Comparison of ENCODE assay signal across 11 cellular contexts in the genomic region with DNA sequence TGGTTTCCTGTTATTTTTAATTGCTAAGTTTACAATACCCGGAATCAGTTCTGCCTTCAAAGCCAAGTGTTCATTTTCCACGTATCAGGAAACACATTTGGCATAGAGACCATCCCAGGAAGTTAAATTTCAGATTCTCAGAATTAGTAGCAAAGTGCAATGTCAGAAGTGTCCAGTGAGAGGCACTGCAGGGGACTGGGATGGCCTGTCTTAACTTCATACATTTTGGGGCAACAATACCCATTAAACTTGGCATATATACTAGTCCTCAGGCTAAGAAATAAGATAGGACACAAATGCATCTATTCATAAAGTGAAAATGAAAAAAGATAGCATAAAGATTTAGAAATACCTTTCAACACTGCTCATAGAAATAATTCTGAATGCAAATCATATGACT. TPM values are rescaled to one million over a fixed set of nuclear protein-coding genes. Genes with fewer than 3 reads are reported as not detected.
A peak's percentile ranks its signal among the peaks of the same experiment; 100 is the strongest.
DNase-seq lines count a peak whose midpoint lies in the region; ATAC-seq and TF ChIP-seq lines count a peak whose summit lies in the region.
"Had no signal": no experiment of that assay in that cellular context is flagged by ENCODE, and none has a peak within 500 bp of the region (broad histone marks: within the 10 kb centered on the region; RNA-seq: fewer than 3 reads in every experiment).

No MANE protein-coding gene starts in this region.

- TF ChIP-seq CTCF in SK-N-SH (IDR thresholded peaks at IDR 0.05) (peak; percentile 66), foreskin fibroblast (IDR thresholded peaks at IDR 0.05; ENCODE audit: low read depth, low read length) (peak; percentile 56), thyroid gland (IDR thresholded peaks at IDR 0.05) (peak in 5 of 6 experiments; percentile 20 to 57 (median 40))

- no peak for TF ChIP-seq EP300 in SK-N-SH (IDR thresholded peaks at IDR 0.05; ENCODE audit: borderline replicate concordance in 1 of 2, low read depth in 1 of 2, low read length in 1 of 2)

- no peak overlapping the region for H3K27ac Mint-ChIP-seq in activated naive CD8-positive, alpha-beta T cell treated with anti-CD3 and anti-CD28 coated beads, Interleukin-2, amount 10 ng/mL, durations not matched to agents 7 days and 5 days
- H3K27ac Mint-ChIP-seq in activated naive CD8-positive, alpha-beta T cell treated with anti-CD3 and anti-CD28 coated beads, Interleukin-2, amount 50 U/mL, for 24 hours = no peak overlapping the region

- no peak for DNase-seq in activated naive CD8-positive, alpha-beta T cell treated with anti-CD3 and anti-CD28 coated beads, Interleukin-2, amount 10 ng/mL, durations not matched to agents 7 days and 5 days
- no peak for DNase-seq in activated naive CD8-positive, alpha-beta T cell treated with anti-CD3 and anti-CD28 coated beads, Interleukin-2, amount 50 U/mL, for 24 hours
- DNase-seq in SK-N-SH (no peak), foreskin fibroblast (peak; percentile 20 to 57), thyroid gland (no peak), cerebellum (ENCODE audit: low spot score) (no peak)
- DNase-seq: activated T-cell treated with anti-CD3 and anti-CD28 coated beads, Interleukin-2, amount 50 U/mL, for 1 hour; DMS79 treated with DMSO at 0.1 percent for 48 hours; NCI-H226 had no signal

- WGBS in SK-N-SH (ENCODE audit: low lambda C conversion rate) = 5% methylated on average over 2 of the region's 2 CpGs
- WGBS in thyroid gland, 2 donors = 28 to 36% methylated on average over 2 of the region's 2 CpGs

- no peaks in the 10 kb centered on the region for H4K20me1 ChIP-seq in SK-N-SH (ENCODE audit: insufficient read depth)

- H3K4me1 ChIP-seq in SK-N-SH (ENCODE audit: control insufficient read depth in 1 of 2, insufficient read depth in 2 of 2, low read depth in 1 of 2, low read length in 1 of 2) (no peaks in the 10 kb centered on the region; a peak in 1 of 4 replicates), thyroid gland (peaks cover 0 to 7% of the 10 kb centered on the region in 2 donors)

- intact Hi-C loops in thyroid gland (cut with DNase I) = loop anchor here (10.0 kb wide), 1 partner anchor 59 kb away; no protein-coding TSS in a partner anchor

- no peaks in the 10 kb centered on the region for H3K36me3 ChIP-seq in SK-N-SH (replicated peaks in 1 of 2; ENCODE audit: control insufficient read depth in 1 of 2, insufficient read depth in 2 of 2, low read length in 1 of 2)
- no peaks in the 10 kb centered on the region for H3K36me3 ChIP-seq in thyroid gland

- peak; percentile 18; the same call in 1 of the 2 replicates for TF ChIP-seq RAD21 in SK-N-SH (IDR thresholded peaks at IDR 0.05; ENCODE audit: low read length)

- H3F3A ChIP-seq in SK-N-SH (replicated peaks; ENCODE audit: insufficient read depth) = peaks cover 6% of the 10 kb centered on the region

- no peak for TF ChIP-seq POLR2A in thyroid gland (IDR thresholded peaks at IDR 0.05)

- H3K9me3 ChIP-seq in SK-N-SH (no peaks in the 10 kb centered on the region), thyroid gland (no peaks in the 10 kb centered on the region)

- CTCF ChIA-PET in SK-N-SH (lab: Yijun Ruan, JAX) = no interaction called here

- H3K4me3 Mint-ChIP-seq in activated naive CD8-positive, alpha-beta T cell treated with anti-CD3 and anti-CD28 coated beads, Interleukin-2, amount 10 ng/mL, durations not matched to agents 7 days and 5 days = no peak overlapping the region
- H3K4me3 Mint-ChIP-seq in activated naive CD8-positive, alpha-beta T cell treated with anti-CD3 and anti-CD28 coated beads, Interleukin-2, amount 50 U/mL, for 24 hours = no peak overlapping the region

- H3K9me2 ChIP-seq in SK-N-SH = no peaks in the 10 kb centered on the region

- no peak overlapping the region for H3K4me2 ChIP-seq in SK-N-SH

- peaks cover 9% of the 10 kb centered on the region for H3K4me1 Mint-ChIP-seq in activated naive CD8-positive, alpha-beta T cell treated with anti-CD3 and anti-CD28 coated beads, Interleukin-2, amount 10 ng/mL, durations not matched to agents 7 days and 5 days
- peaks cover 23% of the 10 kb centered on the region for H3K4me1 Mint-ChIP-seq in activated naive CD8-positive, alpha-beta T cell treated with anti-CD3 and anti-CD28 coated beads, Interleukin-2, amount 50 U/mL, for 24 hours

- peak; percentile 33 for ATAC-seq in activated naive CD8-positive, alpha-beta T cell treated with anti-CD3 and anti-CD28 coated beads, Interleukin-2, amount 10 ng/mL, durations not matched to agents 7 days and 5 days (ENCODE audit: low read depth)
- no peak for ATAC-seq in activated naive CD8-positive, alpha-beta T cell treated with anti-CD3 and anti-CD28 coated beads, Interleukin-2, amount 50 U/mL, for 24 hours
- no peak for ATAC-seq in HG03175 (IDR thresholded peaks at IDR 0.05; ENCODE audit: unreplicated experiment)
- no peak for ATAC-seq in GM21367 (IDR thresholded peaks at IDR 0.05; ENCODE audit: unreplicated experiment)

- no peak overlapping the region for H2AFZ ChIP-seq in SK-N-SH (ENCODE audit: low read depth)

- H3K27me3 ChIP-seq in SK-N-SH (ENCODE audit: insufficient read depth) (no peaks in the 10 kb centered on the region), thyroid gland (no peaks in the 10 kb centered on the region)

- H3K9me3 Mint-ChIP-seq in activated naive CD8-positive, alpha-beta T cell treated with anti-CD3 and anti-CD28 coated beads, Interleukin-2, amount 10 ng/mL, durations not matched to agents 7 days and 5 days = peaks cover 2% of the 10 kb centered on the region
- H3K9me3 Mint-ChIP-seq in activated naive CD8-positive, alpha-beta T cell treated with anti-CD3 and anti-CD28 coated beads, Interleukin-2, amount 50 U/mL, for 24 hours = peaks cover 7% of the 10 kb centered on the region

- no peak overlapping the region for H3K27ac ChIP-seq in SK-N-SH (ENCODE audit: low read depth in 2 of 2, low read length in 1 of 2)
- no peak overlapping the region for H3K27ac ChIP-seq in thyroid gland

- POLR2A ChIA-PET in activated naive CD8-positive, alpha-beta T cell treated with anti-CD3 and anti-CD28 coated beads, Interleukin-2, amount 10 ng/mL, durations not matched to agents 7 days and 5 days (lab: Charles Lee) = no interaction called here
- POLR2A ChIA-PET in SK-N-SH (lab: Yijun Ruan, JAX) = no interaction called here

- peaks cover 51% of the 10 kb centered on the region for H3K27me3 Mint-ChIP-seq in activated naive CD8-positive, alpha-beta T cell treated with anti-CD3 and anti-CD28 coated beads, Interleukin-2, amount 10 ng/mL, durations not matched to agents 7 days and 5 days
- H3K27me3 Mint-ChIP-seq in activated naive CD8-positive, alpha-beta T cell treated with anti-CD3 and anti-CD28 coated beads, Interleukin-2, amount 50 U/mL, for 24 hours = peaks cover 39% of the 10 kb centered on the region

- H3K36me3 Mint-ChIP-seq in activated naive CD8-positive, alpha-beta T cell treated with anti-CD3 and anti-CD28 coated beads, Interleukin-2, amount 10 ng/mL, durations not matched to agents 7 days and 5 days = no peaks in the 10 kb centered on the region
- H3K36me3 Mint-ChIP-seq in activated naive CD8-positive, alpha-beta T cell treated with anti-CD3 and anti-CD28 coated beads, Interleukin-2, amount 50 U/mL, for 24 hours (ENCODE audit: low read depth) = peaks cover 3% of the 10 kb centered on the region

- H3K79me2 ChIP-seq in SK-N-SH (ENCODE audit: insufficient read depth) = no peaks in the 10 kb centered on the region

- H3K9ac ChIP-seq in SK-N-SH = no peak overlapping the region

- H3K4me3 ChIP-seq in SK-N-SH (ENCODE audit: low read depth in 2 of 2, low read length in 1 of 2) (no peak overlapping the region), foreskin fibroblast (ENCODE audit: low read depth in 1 of 2, low read length in 2 of 2) (no peak overlapping the region), thyroid gland (replicated peaks in 1 of 3) (no peak overlapping the region)

TF ChIP-seq in SK-N-SH, 30 proteins besides CTCF, POLR2A, EP300 and RAD21:
- TF ChIP-seq, protein P1, sequence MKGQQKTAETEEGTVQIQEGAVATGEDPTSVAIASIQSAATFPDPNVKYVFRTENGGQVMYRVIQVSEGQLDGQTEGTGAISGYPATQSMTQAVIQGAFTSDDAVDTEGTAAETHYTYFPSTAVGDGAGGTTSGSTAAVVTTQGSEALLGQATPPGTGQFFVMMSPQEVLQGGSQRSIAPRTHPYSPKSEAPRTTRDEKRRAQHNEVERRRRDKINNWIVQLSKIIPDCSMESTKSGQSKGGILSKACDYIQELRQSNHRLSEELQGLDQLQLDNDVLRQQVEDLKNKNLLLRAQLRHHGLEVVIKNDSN (IDR thresholded peaks at IDR 0.05; ENCODE audit: borderline replicate concordance, low read depth) = no peak
- TF ChIP-seq, protein P2, sequence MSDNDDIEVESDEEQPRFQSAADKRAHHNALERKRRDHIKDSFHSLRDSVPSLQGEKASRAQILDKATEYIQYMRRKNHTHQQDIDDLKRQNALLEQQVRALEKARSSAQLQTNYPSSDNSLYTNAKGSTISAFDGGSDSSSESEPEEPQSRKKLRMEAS (IDR thresholded peaks at IDR 0.05; ENCODE audit: low read depth) = no peak
- TF ChIP-seq, protein P3, sequence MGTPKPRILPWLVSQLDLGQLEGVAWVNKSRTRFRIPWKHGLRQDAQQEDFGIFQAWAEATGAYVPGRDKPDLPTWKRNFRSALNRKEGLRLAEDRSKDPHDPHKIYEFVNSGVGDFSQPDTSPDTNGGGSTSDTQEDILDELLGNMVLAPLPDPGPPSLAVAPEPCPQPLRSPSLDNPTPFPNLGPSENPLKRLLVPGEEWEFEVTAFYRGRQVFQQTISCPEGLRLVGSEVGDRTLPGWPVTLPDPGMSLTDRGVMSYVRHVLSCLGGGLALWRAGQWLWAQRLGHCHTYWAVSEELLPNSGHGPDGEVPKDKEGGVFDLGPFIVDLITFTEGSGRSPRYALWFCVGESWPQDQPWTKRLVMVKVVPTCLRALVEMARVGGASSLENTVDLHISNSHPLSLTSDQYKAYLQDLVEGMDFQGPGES (IDR thresholded peaks at IDR 0.05; ENCODE audit: low read depth, low read length) = no peak
- TF ChIP-seq FOSL2 (IDR thresholded peaks at IDR 0.05; ENCODE audit: borderline replicate concordance, low read depth) = no peak
TF ChIP-seq in SK-N-SH: peak in this region for 0.

RNA-seq across cellular contexts. Expression of a gene that starts 1.5 kb away (rescaled TPM):
- not detected for total RNA-seq in activated naive CD8-positive, alpha-beta T cell treated with anti-CD3 and anti-CD28 coated beads, Interleukin-2, amount 10 ng/mL, durations not matched to agents 7 days and 5 days
- polyA plus RNA-seq in SK-N-SH (2012; rRNA removed) = 0.05 TPM in 1 of 2 replicates, not detected in the other
- 0.03 TPM in 1 of 2 replicates, not detected in the other for polyA plus RNA-seq in SK-N-SH (2012; cell fraction: cytosol; rRNA removed)
- 0.07 and 0.19 TPM in 2 replicates for polyA plus RNA-seq in SK-N-SH (2012; cell fraction: nucleus; rRNA removed)
- total RNA-seq in thyroid gland (1 to 10 TPM; 2.2 to 6.2 (median 3.7) TPM), cerebellum (0.73 TPM)

RNA-seq across cellular contexts. Expression of a gene that starts 42.8 kb away (rescaled TPM):
- under 1 TPM in 1 of 2 experiments, not detected in 1; 0.11 TPM for total RNA-seq in activated naive CD8-positive, alpha-beta T cell treated with anti-CD3 and anti-CD28 coated beads, Interleukin-2, amount 10 ng/mL, durations not matched to agents 7 days and 5 days
- 13.3 and 20.5 TPM in 2 replicates for polyA plus RNA-seq in SK-N-SH (2012; rRNA removed)
- 19.9 and 20.1 TPM in 2 replicates for polyA plus RNA-seq in SK-N-SH (2012; cell fraction: cytosol; rRNA removed)
- polyA plus RNA-seq in SK-N-SH (2012; cell fraction: nucleus; rRNA removed) = 9.1 and 20.8 TPM in 2 replicates
- 100 to 1,000 TPM in 2 of 4 donors, 10 to 100 TPM in 2; 57.6 to 220 (median 103) TPM for total RNA-seq in thyroid gland
- total RNA-seq in cerebellum = 1.5 TPM

Comparison
In these comparisons a context has a peak if more than half of its experiments do, and no peak if none do; other contexts are left out.
1. DNase-seq: peak in foreskin fibroblast (2 of 2); none in activated naive CD8-positive, alpha-beta T cell treated with anti-CD3 and anti-CD28 coated beads, Interleukin-2, amount 10 ng/mL, durations not matched to agents 7 days and 5 days (single experiment), activated naive CD8-positive, alpha-beta T cell treated with anti-CD3 and anti-CD28 coated beads, Interleukin-2, amount 50 U/mL, for 24 hours (single experiment), SK-N-SH (single experiment), thyroid gland (0 of 2) and cerebellum (single experiment).
2. RNA of a gene that starts 42.8 kb away (total RNA-seq): 57.6 to 220 TPM in thyroid gland; 1.5 TPM in cerebellum (single experiment) and 0.11 TPM in activated naive CD8-positive, alpha-beta T cell treated with anti-CD3 and anti-CD28 coated beads, Interleukin-2, amount 10 ng/mL, durations not matched to agents 7 days and 5 days; every median in the first group is over 10 times any median in the second.
3. Peak in every context shown above with its lines, with median percentiles within 50 percentile points of each other: CTCF ChIP-seq.